8 cellular contexts compared by ENCODE assay signal in genomic region chr9:14315754-14316573, GRCh38. TPM values are rescaled to one million over a fixed set of nuclear protein-coding genes. Genes with fewer than 3 reads are reported as not detected.
DNase-seq lines count a peak whose midpoint lies in the region; ATAC-seq and TF ChIP-seq lines count a peak whose summit lies in the region.

No MANE protein-coding gene starts in this region.

- WGBS in body of pancreas, 2 donors: 9 to 10% methylated on average over 45 to 46 of the region's 46 CpGs

- no peak for TF ChIP-seq CTCF in body of pancreas (IDR thresholded peaks at IDR 0.05)

- H3K4me3 ChIP-seq in body of pancreas (peak overlapping the region; percentile 38), skin epidermis (peak overlapping the region; percentile 46 to 67 (median 57))

- ATAC-seq in body of pancreas (no peak), GM18498 (IDR thresholded peaks at IDR 0.05; ENCODE audit: unreplicated experiment) (no peak), HG03097 (IDR thresholded peaks at IDR 0.05; ENCODE audit: low FRiP score, unreplicated experiment) (no peak)

- no peaks in the 10 kb centered on the region for H3K36me3 ChIP-seq in body of pancreas (replicated peaks in 1 of 2; ENCODE audit: insufficient read depth in 1 of 2, low read depth in 2 of 2)

- H3K27me3 ChIP-seq in body of pancreas: no peaks in the 10 kb centered on the region

- peak; percentile 34 for DNase-seq in Daoy (ENCODE audit: low read depth)
- peak; percentile 39 for DNase-seq in NCI-H1694 (lab: John Stamatoyannopoulos, UW)
- peak in 3 of 4 donors; percentile 15 to 29 (median 27) for DNase-seq in body of pancreas
- DNase-seq in iPS-NIHi7 (ENCODE audit: extremely low spot score): peak; percentile 24
- DNase-seq in effector CD4-positive, alpha-beta T cell: no peak

- H3K9me3 ChIP-seq in body of pancreas: no peaks in the 10 kb centered on the region

- peak overlapping the region; percentile 90 to 100 (median 98) for H3K27ac ChIP-seq in body of pancreas
- peak overlapping the region; percentile 19 to 99 (median 82) for H3K27ac ChIP-seq in skin epidermis

- intact Hi-C loops in body of pancreas (cut with DNase I): no loop called here

- peak in 1 of 3 donors; percentile 14 for TF ChIP-seq POLR2A in body of pancreas (IDR thresholded peaks at IDR 0.05)

- peaks cover 45% of the 10 kb centered on the region for H3K4me1 ChIP-seq in body of pancreas

RNA-seq across cellular contexts. Expression of gene NFIB, which starts 2.0 kb away (rescaled TPM):
- 16.5 and 19.4 TPM in 2 replicates for total RNA-seq in Daoy (2014; rRNA removed; shearing (Covaris generic))
- total RNA-seq in body of pancreas: 10 to 100 TPM; 47.0 to 65.9 TPM
